ENCODE assay signal across 2 cellular contexts in genomic region chr22:39177456-39177775, GRCh38.
TF ChIP-seq lines count a peak whose summit lies in the region.

No MANE protein-coding gene starts in this region.

TF ChIP-seq in IMR-90, 13 proteins besides CTCF, POLR2A, EP300 and RAD21:
- TF ChIP-seq MAFK (IDR thresholded peaks at IDR 0.05; ENCODE audit: low read depth, low read length) (no peak), USF2 (IDR thresholded peaks at IDR 0.05; ENCODE audit: low read depth, low read length) (no peak), RFX5 (IDR thresholded peaks at IDR 0.05; ENCODE audit: low read depth, low read length) (no peak), CEBPB (IDR thresholded peaks at IDR 0.05; ENCODE audit: low read depth, low read length) (no peak), MAZ (IDR thresholded peaks at IDR 0.05; ENCODE audit: borderline replicate concordance, low read depth, low read length) (no peak), MXI1 (IDR thresholded peaks at IDR 0.05; ENCODE audit: borderline replicate concordance, low read depth, low read length) (no peak)

TF ChIP-seq in H1, 55 proteins besides CTCF, POLR2A, EP300 and RAD21:
- no peak for TF ChIP-seq ASH2L (IDR thresholded peaks at IDR 0.05; ENCODE audit: low read length)
- TF ChIP-seq SP2 (IDR thresholded peaks at IDR 0.05; ENCODE audit: low read length): no peak
- TF ChIP-seq SIX5 (IDR thresholded peaks at IDR 0.05; ENCODE audit: low read depth, low read length): no peak
- TF ChIP-seq E2F6 (IDR thresholded peaks at IDR 0.05): 0 out of 2 replicates have a peak, but pooled peaks have one; percentile 3
- no peak for TF ChIP-seq TEAD4 (IDR thresholded peaks at IDR 0.05; ENCODE audit: low read depth, low read length)
- TF ChIP-seq SRF (IDR thresholded peaks at IDR 0.05; ENCODE audit: low read depth, low read length): no peak
